34 cellular contexts compared by ENCODE assay signal in genomic region chr10:69145329-69145728, GRCh38.
"Had no signal": no experiment of that assay in that cellular context is flagged by ENCODE, and none has a peak within 500 bp of the region (broad histone marks: within the 10 kb centered on the region; RNA-seq: fewer than 3 reads in every experiment).

No MANE protein-coding gene starts in this region.

- H3K9me3 Mint-ChIP-seq: activated B cell treated with CpG ODN at 0.5 μM for 24 hours; activated CD8-positive, alpha-beta T cell treated with anti-CD3 and anti-CD28 coated beads for 36 hours; activated T-cell treated with anti-CD3 and anti-CD28 coated beads, Interleukin-2, amount 50 U/mL, for 4 hours; activated T-helper 17 cell treated with anti-CD3 and anti-CD28 coated beads, Interleukin-2, amount 50 U/mL, for 72 hours; T-cell; T-helper 1 cell treated with Interleukin-12 subunit alpha and Interleukin-12 subunit beta and Interleukin-4 antibody, amounts not matched to agents 30 μg/mL and 1 μg/mL, for 36 hours; T-helper 2 cell treated with Interferon-gamma antibody and Interleukin-4, amounts not matched to agents 5 μg/mL and 100 μg/mL, for 36 hours had no signal

- H3K4me3 ChIP-seq: heart left ventricle had no signal

- H3K36me3 ChIP-seq: brain microvascular endothelial cell, WERI-Rb-1 had no signal

- FAIRE-seq: astrocyte, bronchial epithelial cell, colon, endometrium, frontal cortex had no signal

- H3K27me3 ChIP-seq: brain microvascular endothelial cell, heart left ventricle had no signal

- H3K27ac ChIP-seq: brain microvascular endothelial cell, heart left ventricle, WERI-Rb-1 had no signal

- H3K4me3 Mint-ChIP-seq: activated B cell treated with CpG ODN at 0.5 μM for 24 hours; activated CD8-positive, alpha-beta T cell treated with anti-CD3 and anti-CD28 coated beads for 36 hours; activated naive CD8-positive, alpha-beta T cell; activated T-cell treated with anti-CD3 and anti-CD28 coated beads, Interleukin-2, amount 50 U/mL, for 4 hours; activated T-helper 17 cell treated with anti-CD3 and anti-CD28 coated beads, Interleukin-2, amount 50 U/mL, for 72 hours; T-cell; T-helper 1 cell treated with Interleukin-12 subunit alpha and Interleukin-12 subunit beta and Interleukin-4 antibody, amounts not matched to agents 30 μg/mL and 1 μg/mL, for 36 hours; T-helper 2 cell treated with Interferon-gamma antibody and Interleukin-4, amounts not matched to agents 5 μg/mL and 100 μg/mL, for 36 hours had no signal

- H3K27ac Mint-ChIP-seq: activated B cell treated with CpG ODN at 0.5 μM for 24 hours; activated CD8-positive, alpha-beta T cell treated with anti-CD3 and anti-CD28 coated beads for 36 hours; activated T-helper 17 cell treated with anti-CD3 and anti-CD28 coated beads, Interleukin-2, amount 50 U/mL, for 72 hours; T-helper 1 cell treated with Interleukin-12 subunit alpha and Interleukin-12 subunit beta and Interleukin-4 antibody, amounts not matched to agents 30 μg/mL and 1 μg/mL, for 36 hours; T-helper 2 cell treated with Interferon-gamma antibody and Interleukin-4, amounts not matched to agents 5 μg/mL and 100 μg/mL, for 36 hours had no signal

- H3K9me3 ChIP-seq: heart left ventricle had no signal

- ATAC-seq: activated CD4-positive, CD25-positive, alpha-beta regulatory T cell treated with anti-CD3 and anti-CD28 coated beads, Interleukin-2, amount 50 U/mL, for 24 hours; activated CD8-positive, alpha-beta T cell treated with anti-CD3 and anti-CD28 coated beads for 36 hours; activated T-cell treated with anti-CD3 and anti-CD28 coated beads, Interleukin-2, amount 50 U/mL, for 4 hours; activated T-helper 17 cell treated with anti-CD3 and anti-CD28 coated beads, Interleukin-2, amount 50 U/mL, for 72 hours; esophagus mucosa; heart left ventricle; T-cell had no signal

- DNase-seq: activated B cell treated with CpG ODN at 0.5 μM for 24 hours; activated CD4-positive, alpha-beta T cell treated with anti-CD3 and anti-CD28 coated beads for 48 hours; activated CD4-positive, alpha-beta T cell treated with anti-CD3 and anti-CD28 coated beads, Interleukin-2, amount 50 U/mL, for 1 hour; activated CD4-positive, alpha-beta T cell treated with anti-CD3 and anti-CD28 coated beads, Interleukin-2, amount 50 U/mL, for 48 hours; activated CD8-positive, alpha-beta memory T cell treated with anti-CD3 and anti-CD28 coated beads for 24 hours; activated CD8-positive, alpha-beta T cell treated with anti-CD3 and anti-CD28 coated beads for 36 hours; activated effector memory CD4-positive, alpha-beta T cell treated with Interleukin-2 at 50 U/mL for 16 hours; activated gamma-delta T cell treated with Interleukin-2 at 50 U/mL for 16 hours; activated naive CD4-positive, alpha-beta T cell treated with anti-CD3 and anti-CD28 coated beads, Interleukin-2, amount 50 U/mL, for 16 hours; activated naive CD4-positive, alpha-beta T cell treated with Interleukin-2 at 50 U/mL for 16 hours; activated T-cell treated with anti-CD3 and anti-CD28 coated beads, Interleukin-2, amount 50 U/mL, for 4 hours; amniotic stem cell; anterior cingulate cortex; brain microvascular endothelial cell; cortex of kidney; dermis blood vessel endothelial cell; effector CD4-positive, alpha-beta T cell; foreskin fibroblast; glutamatergic neuron; heart left ventricle; T-cell; T1000; WERI-Rb-1 had no signal

- H3K27me3 Mint-ChIP-seq: activated B cell treated with CpG ODN at 0.5 μM for 24 hours; activated CD8-positive, alpha-beta T cell treated with anti-CD3 and anti-CD28 coated beads for 36 hours; activated naive CD8-positive, alpha-beta T cell; activated T-helper 17 cell treated with anti-CD3 and anti-CD28 coated beads, Interleukin-2, amount 50 U/mL, for 72 hours; T-cell had no signal
